ENCODE assay signal across 7 cellular contexts in the genomic region with DNA sequence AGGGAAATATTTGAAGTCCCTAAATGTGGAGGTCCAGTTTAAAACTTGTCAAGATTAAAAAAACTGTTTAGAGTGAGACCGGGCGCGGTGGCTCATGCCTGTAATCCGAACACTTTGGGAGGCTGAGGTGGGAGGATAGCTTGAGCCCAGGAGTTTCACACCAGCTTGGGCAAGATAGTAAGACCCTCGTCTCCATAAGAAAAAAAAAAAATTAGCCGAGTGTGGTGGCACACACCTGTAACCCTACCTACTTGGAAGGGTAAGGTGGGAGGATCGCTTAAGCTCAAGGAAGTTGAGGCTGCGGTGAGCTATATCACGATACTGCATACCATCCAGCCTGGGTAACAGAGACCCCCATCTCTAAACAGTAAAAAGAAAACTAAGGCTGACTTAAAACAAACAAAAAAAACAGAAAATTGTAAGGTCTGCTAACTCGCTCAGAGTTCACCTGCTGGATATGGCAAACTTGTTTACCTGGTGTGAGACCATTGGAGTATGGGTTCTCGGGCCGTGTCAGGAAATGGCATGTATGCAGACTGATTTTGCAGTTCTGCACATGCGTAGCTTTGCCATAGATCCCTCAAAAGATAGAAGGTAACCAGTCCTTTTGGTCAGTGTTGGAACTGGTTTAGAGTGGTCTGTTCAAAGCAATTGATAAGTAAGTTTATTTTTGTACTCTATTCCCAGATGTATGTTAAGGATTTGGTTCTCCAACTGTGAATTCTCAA. TPM values are rescaled to one million over a fixed set of nuclear protein-coding genes. Genes with fewer than 3 reads are reported as not detected.
DNase-seq lines count a peak whose midpoint lies in the region; ATAC-seq, FAIRE-seq and TF ChIP-seq lines count a peak whose summit lies in the region.

No MANE protein-coding gene starts in this region.

- FAIRE-seq in keratinocyte (lab: Jason Lieb, UNC), result no peak

- H3K4me3 ChIP-seq in IMR-90 (ENCODE audit: insufficient read depth, low read depth, low read length) (peak overlapping the region; percentile 58), keratinocyte (ENCODE audit: control insufficient read depth in 2 of 3, extremely low read depth in 1 of 3, insufficient read depth in 2 of 3, low read depth in 1 of 3, low read length in 3 of 3) (peak overlapping the region; percentile 94 to 99 (median 98))

- TF ChIP-seq POLR2A in IMR-90 (IDR thresholded peaks at IDR 0.05; ENCODE audit: low read depth, low read length), result no peak

- H3K36me3 ChIP-seq in IMR-90 (ENCODE audit: control insufficient read depth, insufficient read depth, low read length), result peaks cover 3% of the 10 kb centered on the region; the same call in 1 of the 2 replicates
- peaks cover 0 to 22% of the 10 kb centered on the region in 2 experiments for H3K36me3 ChIP-seq in keratinocyte (ENCODE audit: control insufficient read depth in 2 of 2, extremely low read depth in 1 of 2, insufficient read depth in 2 of 2, low read length in 2 of 2)

- H2AFZ ChIP-seq in IMR-90 (replicated peaks; ENCODE audit: low read length, poor library complexity) (no peak overlapping the region), keratinocyte (ENCODE audit: control insufficient read depth, low read length) (no peak overlapping the region)

- H3K9me3 Mint-ChIP-seq in activated T-helper 2 cell treated with anti-CD3 and anti-CD28 coated beads, Interferon-gamma antibody, Interleukin-2, Interleukin-4, amounts not matched to agents 10 μg/mL and 5 μg/mL and 100 μg/mL, durations not matched to agents 14 hours and 24 hours and 36 hours, result no peaks in the 10 kb centered on the region
- H3K9me3 Mint-ChIP-seq in stimulated activated naive CD8-positive, alpha-beta T cell treated with anti-CD3 and anti-CD28 coated beads, Interleukin-15, Interleukin-2, amounts not matched to agents 100 ng/mL and 50 ng/mL, for 24 hours, result no peaks in the 10 kb centered on the region

- peaks cover 9 to 62% of the 10 kb centered on the region in 2 experiments; a peak in 3 of 4 replicates for H3K79me1 ChIP-seq in IMR-90 (ENCODE audit: low read depth in 1 of 2, low read length in 2 of 2)

- no peak overlapping the region for H2AK5ac ChIP-seq in IMR-90 (ENCODE audit: low read depth, low read length)

- H3K4me3 Mint-ChIP-seq in activated T-helper 2 cell treated with anti-CD3 and anti-CD28 coated beads, Interferon-gamma antibody, Interleukin-2, Interleukin-4, amounts not matched to agents 10 μg/mL and 5 μg/mL and 100 μg/mL, durations not matched to agents 14 hours and 24 hours and 36 hours (ENCODE audit: low read depth), result peak overlapping the region; percentile 92
- H3K4me3 Mint-ChIP-seq in stimulated activated naive CD8-positive, alpha-beta T cell treated with anti-CD3 and anti-CD28 coated beads, Interleukin-15, Interleukin-2, amounts not matched to agents 100 ng/mL and 50 ng/mL, for 24 hours, result peak overlapping the region; percentile 91

- H2BK15ac ChIP-seq in IMR-90 (ENCODE audit: low read depth, low read length), result no peak overlapping the region

- TF ChIP-seq RAD21 in IMR-90 (IDR thresholded peaks at IDR 0.05; ENCODE audit: low read length), result no peak

- H4K5ac ChIP-seq in IMR-90 (ENCODE audit: low read depth, low read length), result no peak overlapping the region

- in situ Hi-C loops in IMR-90 (cut with MboI; ENCODE audit: low sequenced_read_pairs), result no loop called here
- in situ Hi-C loops in GM13976 (cut with MboI; ENCODE audit: low sequenced_read_pairs, unreplicated experiment), result no loop called here

- H4K20me1 ChIP-seq in IMR-90 (ENCODE audit: insufficient read depth, low read length) (peaks cover 66% of the 10 kb centered on the region), keratinocyte (ENCODE audit: control insufficient read depth, extremely low read depth, insufficient read depth, low read length) (peaks cover 42% of the 10 kb centered on the region)

- no peak overlapping the region for H3K4ac ChIP-seq in IMR-90 (ENCODE audit: low read depth, low read length)

- CTCF ChIA-PET in IMR-90 (lab: Yijun Ruan, JAX), result interaction anchor here (0.6 kb wide), 1 partner anchor 35 kb away, joined by 4 read pairs; no protein-coding TSS in a partner anchor

- H3K9ac ChIP-seq in IMR-90 (ENCODE audit: low read depth, low read length) (0 out of 2 replicates have a peak overlapping the region, but pooled peaks have one; percentile 10), keratinocyte (ENCODE audit: control insufficient read depth, extremely low read depth, insufficient read depth, low read length) (peak overlapping the region; percentile 91)

- H3K27ac ChIP-seq in IMR-90 (ENCODE audit: insufficient read depth, low read length) (no peak overlapping the region), keratinocyte (ENCODE audit: control insufficient read depth, insufficient read depth, low read length) (peak overlapping the region; percentile 84)

- H3K9me1 ChIP-seq in IMR-90 (ENCODE audit: insufficient read depth, low read length) (peaks cover 25% of the 10 kb centered on the region), keratinocyte (ENCODE audit: control insufficient read depth, extremely low read depth, insufficient read depth, low read length) (peaks cover 3% of the 10 kb centered on the region)

- H2BK20ac ChIP-seq in IMR-90 (ENCODE audit: low read depth, low read length), result no peak overlapping the region

- H3K9me3 ChIP-seq in IMR-90 (ENCODE audit: control insufficient read depth, insufficient read depth, low read length), result no peaks in the 10 kb centered on the region
- no peaks in the 10 kb centered on the region for H3K9me3 ChIP-seq in keratinocyte (ENCODE audit: control insufficient read depth, low read depth, low read length)

- H2AK9ac ChIP-seq in IMR-90 (replicated peaks; ENCODE audit: low read depth, low read length, poor library complexity), result no peak overlapping the region

- DNase-seq in IMR-90 (no peak), keratinocyte (ENCODE audit: low read depth, low spot score) (no peak), SKM-1 treated with dmso at 0.1 percent for 144 hours (lab: John Stamatoyannopoulos, UW; ENCODE audit: unreplicated experiment) (no peak), GM13976 (ENCODE audit: low spot score) (no peak)
- DNase-seq in activated T-helper 2 cell treated with anti-CD3 and anti-CD28 coated beads, Interferon-gamma antibody, Interleukin-2, Interleukin-4, amounts not matched to agents 10 μg/mL and 5 μg/mL and 100 μg/mL, durations not matched to agents 14 hours and 24 hours and 36 hours (ENCODE audit: low spot score), result peak; percentile 16

- POLR2A ChIA-PET in IMR-90 (lab: Charles Lee; ENCODE audit: unreplicated experiment), result interaction anchor here (0.6 kb wide), 1 partner anchor 23 kb away, joined by 7 read pairs; no protein-coding TSS in a partner anchor

- BruUV-seq in IMR-90 (replicated peaks; lab: Mats Ljungman, UMichigan), result no TSS peak

- H3K36me3 Mint-ChIP-seq in activated T-helper 2 cell treated with anti-CD3 and anti-CD28 coated beads, Interferon-gamma antibody, Interleukin-2, Interleukin-4, amounts not matched to agents 10 μg/mL and 5 μg/mL and 100 μg/mL, durations not matched to agents 14 hours and 24 hours and 36 hours (ENCODE audit: low read depth), result peaks cover 59% of the 10 kb centered on the region
- peaks cover 37% of the 10 kb centered on the region for H3K36me3 Mint-ChIP-seq in stimulated activated naive CD8-positive, alpha-beta T cell treated with anti-CD3 and anti-CD28 coated beads, Interleukin-15, Interleukin-2, amounts not matched to agents 100 ng/mL and 50 ng/mL, for 24 hours (ENCODE audit: low read depth)

- dilution Hi-C loops in IMR-90 (cut with HindIII; ENCODE audit: low sequenced_read_pairs, unreplicated experiment) (no loop called here), keratinocyte (cut with MboI; ENCODE audit: extremely low pct_ligation_motif_present, low sequenced_read_pairs) (no loop called here)

- no peaks in the 10 kb centered on the region for H3K27me3 Mint-ChIP-seq in activated T-helper 2 cell treated with anti-CD3 and anti-CD28 coated beads, Interferon-gamma antibody, Interleukin-2, Interleukin-4, amounts not matched to agents 10 μg/mL and 5 μg/mL and 100 μg/mL, durations not matched to agents 14 hours and 24 hours and 36 hours (ENCODE audit: low read depth)
- no peaks in the 10 kb centered on the region for H3K27me3 Mint-ChIP-seq in stimulated activated naive CD8-positive, alpha-beta T cell treated with anti-CD3 and anti-CD28 coated beads, Interleukin-15, Interleukin-2, amounts not matched to agents 100 ng/mL and 50 ng/mL, for 24 hours

- no peak overlapping the region for H2BK5ac ChIP-seq in IMR-90 (ENCODE audit: low read depth, low read length, poor library complexity, severe bottlenecking)

- H3K23ac ChIP-seq in IMR-90 (ENCODE audit: low read depth, low read length), result peak overlapping the region; percentile 88

- no peak overlapping the region for H3K14ac ChIP-seq in IMR-90 (replicated peaks; ENCODE audit: low read depth, low read length)

- ATAC-seq in IMR-90 (ENCODE audit: low read depth) (no peak), HG02981 (IDR thresholded peaks at IDR 0.05; ENCODE audit: unreplicated experiment) (no peak)

- H3K4me1 ChIP-seq in IMR-90 (ENCODE audit: control insufficient read depth, insufficient read depth, low read length) (peaks cover 9% of the 10 kb centered on the region; the same call in 1 of the 2 replicates), keratinocyte (ENCODE audit: control insufficient read depth, extremely low read depth, insufficient read depth, low read length) (peaks cover 38% of the 10 kb centered on the region)

- H4K91ac ChIP-seq in IMR-90 (ENCODE audit: insufficient read depth, low read depth, low read length), result no peak overlapping the region

- H3K18ac ChIP-seq in IMR-90 (ENCODE audit: low read depth, low read length), result no peak overlapping the region

- 90% methylated on average over 2 of the region's 13 CpGs; no CpG with 5 or more reads in 1 of the 2 experiments for WGBS in IMR-90 (ENCODE audit: extremely low coverage in 2 of 2, insufficient read length in 1 of 2), 2 experiments

- TF ChIP-seq CTCF in IMR-90 (conservative IDR thresholded peaks at IDR 0.05; ENCODE audit: low read depth, low read length) (no peak), keratinocyte (optimal IDR thresholded peaks at IDR 0.05 in 1 of 3, IDR thresholded peaks at IDR 0.05 in 1 of 3, conservative IDR thresholded peaks at IDR 0.05 in 1 of 3; ENCODE audit: extremely low read depth in 1 of 3, insufficient read depth in 2 of 3, low read length in 3 of 3) (no peak), GM13976 (IDR thresholded peaks at IDR 0.05; ENCODE audit: borderline replicate concordance, control extremely low read depth, extremely low read depth, insufficient read depth, missing control alignments) (no peak)

- intact Hi-C loops in IMR-90 (cut with micrococcal nuclease), result no loop called here
- intact Hi-C loops in activated T-helper 2 cell treated with anti-CD3 and anti-CD28 coated beads, Interferon-gamma antibody, Interleukin-2, Interleukin-4, amounts not matched to agents 10 μg/mL and 5 μg/mL and 100 μg/mL, durations not matched to agents 14 hours and 24 hours and 36 hours (cut with micrococcal nuclease), result no loop called here

- H3K27ac Mint-ChIP-seq in activated T-helper 2 cell treated with anti-CD3 and anti-CD28 coated beads, Interferon-gamma antibody, Interleukin-2, Interleukin-4, amounts not matched to agents 10 μg/mL and 5 μg/mL and 100 μg/mL, durations not matched to agents 14 hours and 24 hours and 36 hours, result peak overlapping the region; percentile 77
- peak overlapping the region; percentile 53 for H3K27ac Mint-ChIP-seq in stimulated activated naive CD8-positive, alpha-beta T cell treated with anti-CD3 and anti-CD28 coated beads, Interleukin-15, Interleukin-2, amounts not matched to agents 100 ng/mL and 50 ng/mL, for 24 hours

- no peak overlapping the region for H4K8ac ChIP-seq in IMR-90 (ENCODE audit: low read depth in 2 of 2, low read length in 2 of 2)

- peaks cover 48% of the 10 kb centered on the region for H3K4me1 Mint-ChIP-seq in activated T-helper 2 cell treated with anti-CD3 and anti-CD28 coated beads, Interferon-gamma antibody, Interleukin-2, Interleukin-4, amounts not matched to agents 10 μg/mL and 5 μg/mL and 100 μg/mL, durations not matched to agents 14 hours and 24 hours and 36 hours (ENCODE audit: low read depth)
- peaks cover 54% of the 10 kb centered on the region for H3K4me1 Mint-ChIP-seq in stimulated activated naive CD8-positive, alpha-beta T cell treated with anti-CD3 and anti-CD28 coated beads, Interleukin-15, Interleukin-2, amounts not matched to agents 100 ng/mL and 50 ng/mL, for 24 hours (ENCODE audit: low read depth)

- peaks cover 71% of the 10 kb centered on the region for H3K79me2 ChIP-seq in keratinocyte (ENCODE audit: control insufficient read depth, insufficient read depth, low read length)

- no peaks in the 10 kb centered on the region for H3K27me3 ChIP-seq in IMR-90 (ENCODE audit: control insufficient read depth, insufficient read depth, low read length)
- H3K27me3 ChIP-seq in keratinocyte (ENCODE audit: control insufficient read depth, extremely low read depth, insufficient read depth, low read length), result no peaks in the 10 kb centered on the region

- H3K56ac ChIP-seq in IMR-90 (ENCODE audit: extremely low read depth, insufficient read depth, low read length), result no peak overlapping the region

- no peak overlapping the region for H2BK120ac ChIP-seq in IMR-90 (ENCODE audit: low read depth, low read length)

- H3K4me2 ChIP-seq in IMR-90 (ENCODE audit: low read depth, low read length) (peak overlapping the region; percentile 98), keratinocyte (ENCODE audit: control insufficient read depth, extremely low read depth, insufficient read depth, low read depth, low read length) (peak overlapping the region; percentile 87)

RNA-seq across cellular contexts. Expression of gene RNF10, which starts 2.1 kb away (rescaled TPM):
- 43.0 and 44.4 TPM in 2 replicates for total RNA-seq in IMR-90 (2012; rRNA removed)
- polyA plus RNA-seq in IMR-90 (2012; rRNA removed) (65.2 and 95.0 TPM in 2 replicates), keratinocyte (55.3 to 160 TPM (median 60.3 TPM) in 3 replicates)
- 51.9 and 101 TPM in 2 replicates for polyA plus RNA-seq in IMR-90 (2012; cell fraction: cytosol; rRNA removed)
- polyA plus RNA-seq in IMR-90 (2012; cell fraction: nucleus; rRNA removed; ENCODE audit: low replicate concordance), result 113 and 212 TPM in 2 replicates
- total RNA-seq in activated T-helper 2 cell treated with anti-CD3 and anti-CD28 coated beads, Interferon-gamma antibody, Interleukin-2, Interleukin-4, amounts not matched to agents 10 μg/mL and 5 μg/mL and 100 μg/mL, durations not matched to agents 14 hours and 24 hours and 36 hours, result 177 and 200 TPM in 2 replicates
- polyA plus RNA-seq in keratinocyte (2011; ENCODE audit: low read depth), result 117 TPM
- 111 and 126 TPM in 2 replicates for polyA plus RNA-seq in keratinocyte (2011; cell fraction: cytosol; rRNA removed)
- polyA plus RNA-seq in keratinocyte (2011; cell fraction: nucleus; rRNA removed), result 127 and 134 TPM in 2 replicates
- polyA plus RNA-seq in keratinocyte (2012; ENCODE audit: low replicate concordance), result 146 and 149 TPM in 2 replicates
- polyA minus RNA-seq in keratinocyte, result 160 to 215 TPM (median 165 TPM) in 3 replicates
- 150 TPM for polyA minus RNA-seq in keratinocyte (2011; cell fraction: cytosol; rRNA and poly(A)+ RNA removed)
- polyA minus RNA-seq in keratinocyte (2011; cell fraction: nucleus; rRNA and poly(A)+ RNA removed), result 58.6 and 87.3 TPM in 2 replicates

RNA-seq across cellular contexts. Expression of gene COQ5, which starts 7.3 kb away (rescaled TPM):
- 25.1 and 29.4 TPM in 2 replicates for total RNA-seq in IMR-90 (2012; rRNA removed)
- polyA plus RNA-seq in IMR-90 (2012; rRNA removed), result 17.3 and 21.6 TPM in 2 replicates
- polyA plus RNA-seq in IMR-90 (2012; cell fraction: cytosol; rRNA removed), result 7.9 and 8.7 TPM in 2 replicates
- 5.4 and 34.4 TPM in 2 replicates for polyA plus RNA-seq in IMR-90 (2012; cell fraction: nucleus; rRNA removed; ENCODE audit: low replicate concordance)
- 29.3 and 29.9 TPM in 2 replicates for total RNA-seq in activated T-helper 2 cell treated with anti-CD3 and anti-CD28 coated beads, Interferon-gamma antibody, Interleukin-2, Interleukin-4, amounts not matched to agents 10 μg/mL and 5 μg/mL and 100 μg/mL, durations not matched to agents 14 hours and 24 hours and 36 hours
- polyA plus RNA-seq in keratinocyte, result 23.9 to 38.7 TPM (median 27.9 TPM) in 3 replicates
- polyA plus RNA-seq in keratinocyte (2011; ENCODE audit: low read depth), result 27.6 TPM
- polyA plus RNA-seq in keratinocyte (2011; cell fraction: cytosol; rRNA removed), result 21.2 and 34.8 TPM in 2 replicates
- 17.6 and 21.7 TPM in 2 replicates for polyA plus RNA-seq in keratinocyte (2011; cell fraction: nucleus; rRNA removed)
- 25.6 and 25.7 TPM in 2 replicates for polyA plus RNA-seq in keratinocyte (2012; ENCODE audit: low replicate concordance)
- 10.5 to 16.7 TPM (median 10.8 TPM) in 3 replicates for polyA minus RNA-seq in keratinocyte
- 12.9 TPM for polyA minus RNA-seq in keratinocyte (2011; cell fraction: cytosol; rRNA and poly(A)+ RNA removed)
- 10.1 and 10.9 TPM in 2 replicates for polyA minus RNA-seq in keratinocyte (2011; cell fraction: nucleus; rRNA and poly(A)+ RNA removed)

RNA-seq across cellular contexts. Expression of gene DYNLL1, which starts 40.3 kb away (rescaled TPM):
- total RNA-seq in IMR-90 (2012; rRNA removed), result 696 and 709 TPM in 2 replicates
- polyA plus RNA-seq in IMR-90 (2012; rRNA removed), result 627 and 663 TPM in 2 replicates
- 559 and 576 TPM in 2 replicates for polyA plus RNA-seq in IMR-90 (2012; cell fraction: cytosol; rRNA removed)
- polyA plus RNA-seq in IMR-90 (2012; cell fraction: nucleus; rRNA removed; ENCODE audit: low replicate concordance), result 164 and 313 TPM in 2 replicates
- 323 and 329 TPM in 2 replicates for total RNA-seq in activated T-helper 2 cell treated with anti-CD3 and anti-CD28 coated beads, Interferon-gamma antibody, Interleukin-2, Interleukin-4, amounts not matched to agents 10 μg/mL and 5 μg/mL and 100 μg/mL, durations not matched to agents 14 hours and 24 hours and 36 hours
- polyA plus RNA-seq in keratinocyte, result 636 to 744 TPM (median 716 TPM) in 3 replicates
- polyA plus RNA-seq in keratinocyte (2011; ENCODE audit: low read depth), result 930 TPM
- 714 and 1,036 TPM in 2 replicates for polyA plus RNA-seq in keratinocyte (2011; cell fraction: cytosol; rRNA removed)
- polyA plus RNA-seq in keratinocyte (2011; cell fraction: nucleus; rRNA removed), result 242 and 323 TPM in 2 replicates
- polyA plus RNA-seq in keratinocyte (2012; ENCODE audit: low replicate concordance), result 789 and 1,036 TPM in 2 replicates
- polyA minus RNA-seq in keratinocyte, result 151 to 237 TPM (median 177 TPM) in 3 replicates
- polyA minus RNA-seq in keratinocyte (2011; cell fraction: cytosol; rRNA and poly(A)+ RNA removed), result 253 TPM
- polyA minus RNA-seq in keratinocyte (2011; cell fraction: nucleus; rRNA and poly(A)+ RNA removed), result 42.6 and 45.2 TPM in 2 replicates

RNA-seq across cellular contexts. Expression of gene POP5, which starts 45.0 kb away (rescaled TPM):
- total RNA-seq in IMR-90 (2012; rRNA removed), result 66.1 and 69.5 TPM in 2 replicates
- polyA plus RNA-seq in IMR-90 (2012; rRNA removed), result 81.5 and 99.4 TPM in 2 replicates
- 51.2 and 60.7 TPM in 2 replicates for polyA plus RNA-seq in IMR-90 (2012; cell fraction: cytosol; rRNA removed)
- polyA plus RNA-seq in IMR-90 (2012; cell fraction: nucleus; rRNA removed; ENCODE audit: low replicate concordance), result 39.0 and 91.4 TPM in 2 replicates
- total RNA-seq in activated T-helper 2 cell treated with anti-CD3 and anti-CD28 coated beads, Interferon-gamma antibody, Interleukin-2, Interleukin-4, amounts not matched to agents 10 μg/mL and 5 μg/mL and 100 μg/mL, durations not matched to agents 14 hours and 24 hours and 36 hours, result 64.3 and 65.7 TPM in 2 replicates
- polyA plus RNA-seq in keratinocyte, result 94.4 to 105 TPM (median 102 TPM) in 3 replicates
- polyA plus RNA-seq in keratinocyte (2011; ENCODE audit: low read depth), result 22.2 TPM
- 86.1 and 106 TPM in 2 replicates for polyA plus RNA-seq in keratinocyte (2011; cell fraction: cytosol; rRNA removed)
- 104 and 109 TPM in 2 replicates for polyA plus RNA-seq in keratinocyte (2011; cell fraction: nucleus; rRNA removed)
- polyA plus RNA-seq in keratinocyte (2012; ENCODE audit: low replicate concordance), result 49.0 and 60.6 TPM in 2 replicates
- polyA minus RNA-seq in keratinocyte, result 18.5 to 48.3 TPM (median 29.1 TPM) in 3 replicates
- 38.0 TPM for polyA minus RNA-seq in keratinocyte (2011; cell fraction: cytosol; rRNA and poly(A)+ RNA removed)
- polyA minus RNA-seq in keratinocyte (2011; cell fraction: nucleus; rRNA and poly(A)+ RNA removed), result 12.7 and 13.5 TPM in 2 replicates
